In genomic region chr21:44569861-44570517, GRCh38 we compare ENCODE assay signal across 25 cellular contexts. TPM values are rescaled to one million over a fixed set of nuclear protein-coding genes. Genes with fewer than 3 reads are reported as not detected.
DNase-seq lines count a peak whose midpoint lies in the region; ATAC-seq and TF ChIP-seq lines count a peak whose summit lies in the region.
"Had no signal": no experiment of that assay in that cellular context is flagged by ENCODE, and none has a peak within 500 bp of the region (broad histone marks: within the 10 kb centered on the region; RNA-seq: fewer than 3 reads in every experiment).

No MANE protein-coding gene starts in this region.

- no peaks in the 10 kb centered on the region for H3K4me1 ChIP-seq in lower lobe of right lung
- H3K4me1 ChIP-seq: Caco-2, HAP-1 had no signal

- no peak overlapping the region for H3K4me3 Mint-ChIP-seq in activated CD8-positive, alpha-beta T cell treated with anti-CD3 and anti-CD28 coated beads, Interleukin-2, amount 10 ng/mL, durations not matched to agents 7 days and 5 days
- H3K4me3 Mint-ChIP-seq in activated CD8-positive, alpha-beta T cell treated with anti-CD3 and anti-CD28 coated beads for 36 hours, result no peak overlapping the region
- no peak overlapping the region for H3K4me3 Mint-ChIP-seq in MCF 10A (ENCODE audit: unreplicated experiment)
- H3K4me3 Mint-ChIP-seq: B cell; CD8-positive, alpha-beta T cell; GM23338; HFFc6 had no signal

- H3K36me3 ChIP-seq in H7 (replicated peaks; ENCODE audit: control insufficient read depth, insufficient read depth, low read length), result no peaks in the 10 kb centered on the region
- H3K36me3 ChIP-seq in lower lobe of right lung, result no peaks in the 10 kb centered on the region
- H3K36me3 ChIP-seq: HAP-1 had no signal

- ATAC-seq in activated CD8-positive, alpha-beta T cell treated with anti-CD3 and anti-CD28 coated beads, Interleukin-2, amount 10 ng/mL, durations not matched to agents 7 days and 5 days, result no peak
- ATAC-seq in activated CD8-positive, alpha-beta T cell treated with anti-CD3 and anti-CD28 coated beads for 36 hours, result no peak
- no peak for ATAC-seq in lower lobe of right lung
- ATAC-seq: CD8-positive, alpha-beta T cell had no signal

- BruUV-seq in MCF 10A (replicated peaks; lab: Mats Ljungman, UMichigan), result no TSS peak

- peak; percentile 11 for DNase-seq in activated CD8-positive, alpha-beta T cell treated with anti-CD3 and anti-CD28 coated beads, Interleukin-2, amount 10 ng/mL, durations not matched to agents 7 days and 5 days
- DNase-seq in activated CD8-positive, alpha-beta T cell treated with anti-CD3 and anti-CD28 coated beads for 36 hours, result no peak
- DNase-seq in H7, result peak; percentile 46
- peak; percentile 31 for DNase-seq in lower lobe of right lung
- peak; percentile 7 for DNase-seq in stimulated activated CD8-positive, alpha-beta memory T cell treated with anti-CD3 and anti-CD28 coated beads, Interleukin-4, amount 100 ng/mL, for 48 hours
- DNase-seq in MCF 10A (ENCODE audit: unreplicated experiment), result no peak
- DNase-seq in effector CD4-positive, alpha-beta T cell, result no peak
- no peak for DNase-seq in RKO (ENCODE audit: low spot score)
- DNase-seq: Caco-2, DMS 273 treated with DMSO at 0.1 percent for 48 hours, DMS79, GDM1, HFFc6, IMR-90, KG1, MM.1S, NCI-H446, NCI-H524 treated with DMSO at 0.1 percent for 48 hours, NCI-H774 had no signal

- no peak overlapping the region for H3K4me3 ChIP-seq in H7 (ENCODE audit: insufficient read depth, low read depth, low read length)
- H3K4me3 ChIP-seq in lower lobe of right lung, result no peak overlapping the region
- H3K4me3 ChIP-seq: GM23338, HAP-1 had no signal

- POLR2A ChIA-PET in activated CD8-positive, alpha-beta T cell treated with anti-CD3 and anti-CD28 coated beads, Interleukin-2, amount 10 ng/mL, durations not matched to agents 7 days and 5 days (lab: Charles Lee), result no interaction called here
- POLR2A ChIA-PET in activated CD8-positive, alpha-beta T cell treated with anti-CD3 and anti-CD28 coated beads for 36 hours (lab: Charles Lee), result no interaction called here
- POLR2A ChIA-PET in MCF 10A (lab: Yijun Ruan, JAX), result no interaction called here

- peaks cover 5% of the 10 kb centered on the region for H3K4me1 Mint-ChIP-seq in activated CD8-positive, alpha-beta T cell treated with anti-CD3 and anti-CD28 coated beads, Interleukin-2, amount 10 ng/mL, durations not matched to agents 7 days and 5 days (ENCODE audit: low read depth)
- H3K4me1 Mint-ChIP-seq in activated CD8-positive, alpha-beta T cell treated with anti-CD3 and anti-CD28 coated beads for 36 hours (ENCODE audit: low read depth), result peaks cover 6% of the 10 kb centered on the region
- H3K4me1 Mint-ChIP-seq in MCF 10A (ENCODE audit: insufficient read depth, unreplicated experiment), result peaks cover 6% of the 10 kb centered on the region

- peaks cover 2% of the 10 kb centered on the region for H3K27me3 Mint-ChIP-seq in activated CD8-positive, alpha-beta T cell treated with anti-CD3 and anti-CD28 coated beads, Interleukin-2, amount 10 ng/mL, durations not matched to agents 7 days and 5 days (ENCODE audit: low read depth)
- H3K27me3 Mint-ChIP-seq in activated CD8-positive, alpha-beta T cell treated with anti-CD3 and anti-CD28 coated beads for 36 hours, result peaks cover 3% of the 10 kb centered on the region
- peaks cover 34% of the 10 kb centered on the region for H3K27me3 Mint-ChIP-seq in MCF 10A (ENCODE audit: insufficient read depth, unreplicated experiment)

- H3K9me3 ChIP-seq in lower lobe of right lung, result peaks cover 7% of the 10 kb centered on the region
- H3K9me3 ChIP-seq: HAP-1 had no signal

- H3K27ac ChIP-seq in lower lobe of right lung, result no peak overlapping the region
- H3K27ac ChIP-seq: 22Rv1, C4-2B had no signal

- CTCF ChIA-PET in activated CD8-positive, alpha-beta T cell treated with anti-CD3 and anti-CD28 coated beads, Interleukin-2, amount 10 ng/mL, durations not matched to agents 7 days and 5 days (lab: Charles Lee), result no interaction called here
- CTCF ChIA-PET in activated CD8-positive, alpha-beta T cell treated with anti-CD3 and anti-CD28 coated beads for 36 hours (lab: Charles Lee), result no interaction called here
- CTCF ChIA-PET in MCF 10A (lab: Yijun Ruan, JAX), result interaction anchor here (0.6 to 0.9 kb wide), 2 partner anchors 11 to 653 kb away, joined by 3 read pairs; partner anchors contain the start of gene KRTAP10-5

- no peak overlapping the region for H3K27ac Mint-ChIP-seq in activated CD8-positive, alpha-beta T cell treated with anti-CD3 and anti-CD28 coated beads, Interleukin-2, amount 10 ng/mL, durations not matched to agents 7 days and 5 days
- H3K27ac Mint-ChIP-seq in activated CD8-positive, alpha-beta T cell treated with anti-CD3 and anti-CD28 coated beads for 36 hours, result no peak overlapping the region
- no peak overlapping the region for H3K27ac Mint-ChIP-seq in MCF 10A (ENCODE audit: low read depth, unreplicated experiment)
- H3K27ac Mint-ChIP-seq: B cell; CD8-positive, alpha-beta T cell; GM23338; HFFc6 had no signal

- H3K9me3 Mint-ChIP-seq in activated CD8-positive, alpha-beta T cell treated with anti-CD3 and anti-CD28 coated beads, Interleukin-2, amount 10 ng/mL, durations not matched to agents 7 days and 5 days (ENCODE audit: insufficient read depth), result no peaks in the 10 kb centered on the region
- peaks cover 2% of the 10 kb centered on the region for H3K9me3 Mint-ChIP-seq in activated CD8-positive, alpha-beta T cell treated with anti-CD3 and anti-CD28 coated beads for 36 hours
- peaks cover 17% of the 10 kb centered on the region for H3K9me3 Mint-ChIP-seq in MCF 10A (ENCODE audit: unreplicated experiment)
- H3K9me3 Mint-ChIP-seq: CD8-positive, alpha-beta T cell had no signal

- intact Hi-C loops in activated CD8-positive, alpha-beta T cell treated with anti-CD3 and anti-CD28 coated beads for 36 hours (cut with micrococcal nuclease), result no loop called here
- intact Hi-C loops in lower lobe of right lung (cut with DNase I) (no loop called here), MCF 10A (cut with micrococcal nuclease) (no loop called here)

- TF ChIP-seq CTCF in activated CD8-positive, alpha-beta T cell treated with anti-CD3 and anti-CD28 coated beads for 36 hours (IDR thresholded peaks at IDR 0.05), result no peak
- TF ChIP-seq CTCF in lower lobe of right lung (IDR thresholded peaks at IDR 0.05) (no peak), MCF 10A (IDR thresholded peaks at IDR 0.05; ENCODE audit: unreplicated experiment) (no peak)

- H3K36me3 Mint-ChIP-seq in activated CD8-positive, alpha-beta T cell treated with anti-CD3 and anti-CD28 coated beads, Interleukin-2, amount 10 ng/mL, durations not matched to agents 7 days and 5 days (ENCODE audit: low read depth), result no peaks in the 10 kb centered on the region
- no peaks in the 10 kb centered on the region for H3K36me3 Mint-ChIP-seq in activated CD8-positive, alpha-beta T cell treated with anti-CD3 and anti-CD28 coated beads for 36 hours (ENCODE audit: low read depth)
- H3K36me3 Mint-ChIP-seq in MCF 10A (ENCODE audit: insufficient read depth, unreplicated experiment), result no peaks in the 10 kb centered on the region
- H3K36me3 Mint-ChIP-seq: CD8-positive, alpha-beta T cell had no signal

- H3K27me3 ChIP-seq in H7 (ENCODE audit: control insufficient read depth, insufficient read depth, low read length), result no peaks in the 10 kb centered on the region
- H3K27me3 ChIP-seq in lower lobe of right lung (ENCODE audit: low read depth), result peaks cover 5% of the 10 kb centered on the region

RNA-seq across cellular contexts. Expression of gene KRTAP10-4, which starts 3.5 kb away (rescaled TPM):
- total RNA-seq in activated CD8-positive, alpha-beta T cell treated with anti-CD3 and anti-CD28 coated beads, Interleukin-2, amount 10 ng/mL, durations not matched to agents 7 days and 5 days, result not detected
- total RNA-seq in activated CD8-positive, alpha-beta T cell treated with anti-CD3 and anti-CD28 coated beads for 36 hours, result not detected
- total RNA-seq in H7 (2014; rRNA removed; shearing (Covaris generic)), result not detected in 2 replicates
- total RNA-seq in lower lobe of right lung (not detected), MCF 10A (2022) (not detected in 2 replicates)
- total RNA-seq: B cell; Caco-2; CD8-positive, alpha-beta T cell; GM23338; HFFc6; IMR-90 had no signal

RNA-seq across cellular contexts. Expression of gene KRTAP10-5, which starts 10.4 kb away (rescaled TPM):
- total RNA-seq in activated CD8-positive, alpha-beta T cell treated with anti-CD3 and anti-CD28 coated beads, Interleukin-2, amount 10 ng/mL, durations not matched to agents 7 days and 5 days, result not detected
- total RNA-seq in activated CD8-positive, alpha-beta T cell treated with anti-CD3 and anti-CD28 coated beads for 36 hours, result not detected
- not detected in 2 replicates for total RNA-seq in H7 (2014; rRNA removed; shearing (Covaris generic))
- not detected for total RNA-seq in lower lobe of right lung
- not detected in 2 replicates for total RNA-seq in MCF 10A (2022)
- total RNA-seq: B cell; Caco-2; CD8-positive, alpha-beta T cell; GM23338; HFFc6; IMR-90 had no signal

RNA-seq across cellular contexts. Expression of gene KRTAP10-3, which starts 11.4 kb away (rescaled TPM):
- total RNA-seq in activated CD8-positive, alpha-beta T cell treated with anti-CD3 and anti-CD28 coated beads, Interleukin-2, amount 10 ng/mL, durations not matched to agents 7 days and 5 days, result not detected
- not detected for total RNA-seq in activated CD8-positive, alpha-beta T cell treated with anti-CD3 and anti-CD28 coated beads for 36 hours
- total RNA-seq in H7 (2014; rRNA removed; shearing (Covaris generic)), result not detected in 2 replicates
- total RNA-seq in lower lobe of right lung (not detected), MCF 10A (2022) (not detected in 2 replicates)
- total RNA-seq: B cell; Caco-2; CD8-positive, alpha-beta T cell; GM23338; HFFc6; IMR-90 had no signal

RNA-seq across cellular contexts. Expression of gene KRTAP10-2, which starts 18.7 kb away (rescaled TPM):
- not detected for total RNA-seq in activated CD8-positive, alpha-beta T cell treated with anti-CD3 and anti-CD28 coated beads, Interleukin-2, amount 10 ng/mL, durations not matched to agents 7 days and 5 days
- not detected for total RNA-seq in activated CD8-positive, alpha-beta T cell treated with anti-CD3 and anti-CD28 coated beads for 36 hours
- total RNA-seq in H7 (2014; rRNA removed; shearing (Covaris generic)), result not detected in 2 replicates
- total RNA-seq in lower lobe of right lung, result not detected
- total RNA-seq in MCF 10A (2022), result not detected in 2 replicates
- total RNA-seq: B cell; Caco-2; CD8-positive, alpha-beta T cell; GM23338; HFFc6; IMR-90 had no signal

RNA-seq across cellular contexts. Expression of gene KRTAP10-6, which starts 22.3 kb away (rescaled TPM):
- total RNA-seq in activated CD8-positive, alpha-beta T cell treated with anti-CD3 and anti-CD28 coated beads, Interleukin-2, amount 10 ng/mL, durations not matched to agents 7 days and 5 days, result not detected
- total RNA-seq in activated CD8-positive, alpha-beta T cell treated with anti-CD3 and anti-CD28 coated beads for 36 hours, result not detected
- total RNA-seq in H7 (2014; rRNA removed; shearing (Covaris generic)), result not detected in 2 replicates
- not detected for total RNA-seq in lower lobe of right lung
- not detected in 2 replicates for total RNA-seq in MCF 10A (2022)
- total RNA-seq: B cell; Caco-2; CD8-positive, alpha-beta T cell; GM23338; HFFc6; IMR-90 had no signal

Comparison
In these comparisons a context has a peak if more than half of its experiments do, and no peak if none do; other contexts are left out.
1. DNase-seq: peak in activated CD8-positive, alpha-beta T cell treated with anti-CD3 and anti-CD28 coated beads, Interleukin-2, amount 10 ng/mL, durations not matched to agents 7 days and 5 days (single experiment), H7 (single experiment), lower lobe of right lung (single experiment) and stimulated activated CD8-positive, alpha-beta memory T cell treated with anti-CD3 and anti-CD28 coated beads, Interleukin-4, amount 100 ng/mL, for 48 hours (single experiment); none in activated CD8-positive, alpha-beta T cell treated with anti-CD3 and anti-CD28 coated beads for 36 hours (single experiment), MCF 10A (single experiment), effector CD4-positive, alpha-beta T cell (single experiment) and RKO (single experiment).